ENCODE assay signal across 25 cellular contexts in genomic region chr9:38486837-38487236, GRCh38.
"Had no signal": no experiment of that assay in that cellular context is flagged by ENCODE, and none has a peak within 500 bp of the region (broad histone marks: within the 10 kb centered on the region; RNA-seq: fewer than 3 reads in every experiment).

No MANE protein-coding gene starts in this region.

- H3K27ac Mint-ChIP-seq: activated CD8-positive, alpha-beta T cell treated with anti-CD3 and anti-CD28 coated beads for 36 hours; activated naive CD8-positive, alpha-beta T cell had no signal

- H3K36me3 ChIP-seq: WERI-Rb-1 had no signal

- H3K4me2 ChIP-seq: SK-N-SH had no signal

- DNase-seq: activated CD4-positive, alpha-beta T cell treated with anti-CD3 and anti-CD28 coated beads for 4 hours; activated CD8-positive, alpha-beta memory T cell treated with anti-CD3 and anti-CD28 coated beads, Interleukin-2, amount 50 U/mL, for 48 hours; activated CD8-positive, alpha-beta T cell treated with anti-CD3 and anti-CD28 coated beads for 36 hours; activated effector memory CD4-positive, alpha-beta T cell treated with Interleukin-2 at 50 U/mL for 16 hours; activated naive CD4-positive, alpha-beta T cell treated with Interleukin-2 at 50 U/mL for 16 hours; activated T-cell treated with anti-CD3 and anti-CD28 coated beads, Interleukin-2, amount 50 U/mL, for 1 hour; amygdala; Karpas-422; MM.1S; NCI-H1105; NCI-H1436; NCI-H1694 treated with DMSO at 0.1 percent for 48 hours; NCI-H2029 treated with DMSO at 0.1 percent for 48 hours; NCI-H345; NCI-H510A; NCI-H526 treated with DMSO at 0.1 percent for 48 hours; NK-92 treated with Interleukin-12 subunit alpha and Interleukin-12 subunit beta, amount 100 ng/mL, for 24 hours; OCI-M1; RPMI8226; SK-N-SH; T-helper 1 cell; WERI-Rb-1 had no signal

- H3K9me3 Mint-ChIP-seq: activated CD8-positive, alpha-beta T cell treated with anti-CD3 and anti-CD28 coated beads for 36 hours had no signal

- FAIRE-seq: astrocyte, K562 had no signal

- H3K27ac ChIP-seq: WERI-Rb-1 had no signal

- H3K9me3 ChIP-seq: SK-N-SH had no signal

- H3K4me3 ChIP-seq: K562 had no signal

- H3K4me3 Mint-ChIP-seq: activated CD8-positive, alpha-beta T cell treated with anti-CD3 and anti-CD28 coated beads for 36 hours; activated naive CD8-positive, alpha-beta T cell had no signal

- H3K9ac ChIP-seq: SK-N-SH had no signal
